In genomic region chr12:69738351-69739286, GRCh38 we compare ENCODE assay signal across 8 cellular contexts. TPM values are rescaled to one million over a fixed set of nuclear protein-coding genes. Genes with fewer than 3 reads are reported as not detected.
DNase-seq lines count a peak whose midpoint lies in the region; ATAC-seq lines count a peak whose summit lies in the region.

RAB3IP (plus strand) TSS chr12:69738860; CDS start chr12:69755409, 16,549 bp downstream.

- peaks cover 16% of the 10 kb centered on the region for H3K4me1 ChIP-seq in CD4-positive, CD25-positive, alpha-beta regulatory T cell (ENCODE audit: control insufficient read depth, insufficient read depth, low read length, poor library complexity, severe bottlenecking)
- H3K4me1 ChIP-seq in ectodermal cell (ENCODE audit: control insufficient read depth, insufficient read depth, low read length), result no peaks in the 10 kb centered on the region

- peak within 1 kb of the TSS; percentile 66 for H3K4me3 ChIP-seq in CD4-positive, CD25-positive, alpha-beta regulatory T cell (ENCODE audit: low read depth, low read length)
- H3K4me3 ChIP-seq in ectodermal cell (ENCODE audit: insufficient read depth, low read depth, low read length), result peak within 1 kb of the TSS; percentile 79

- no peaks in the 10 kb centered on the region for H3K36me3 ChIP-seq in CD4-positive, CD25-positive, alpha-beta regulatory T cell (ENCODE audit: control insufficient read depth, insufficient read depth, low read length)
- H3K36me3 ChIP-seq in ectodermal cell (ENCODE audit: control insufficient read depth, insufficient read depth, low read length), result no peaks in the 10 kb centered on the region

- no peaks in the 10 kb centered on the region for H3K9me3 ChIP-seq in CD4-positive, CD25-positive, alpha-beta regulatory T cell (ENCODE audit: control insufficient read depth in 2 of 2, low read length in 2 of 2)
- no peaks in the 10 kb centered on the region for H3K9me3 ChIP-seq in ectodermal cell (ENCODE audit: control insufficient read depth, low read length)

- H3K27me3 Mint-ChIP-seq in CD4-positive, CD25-positive, alpha-beta regulatory T cell, result peaks cover 29% of the 10 kb centered on the region
- peaks cover 27% of the 10 kb centered on the region for H3K27me3 Mint-ChIP-seq in activated CD4-positive, alpha-beta memory T cell treated with anti-CD3 and anti-CD28 coated beads, Interleukin-2, amount 10 ng/mL, durations not matched to agents 7 days and 5 days

- CTCF ChIA-PET in activated CD4-positive, alpha-beta memory T cell treated with anti-CD3 and anti-CD28 coated beads, Interleukin-2, amount 10 ng/mL, durations not matched to agents 7 days and 5 days (lab: Charles Lee), result interaction anchor here (0.6 to 1.4 kb wide), 4 partner anchors 9 to 577 kb away, joined by 3 to 8 read pairs (median 3); no protein-coding TSS in a partner anchor

- H3K36me3 Mint-ChIP-seq in CD4-positive, CD25-positive, alpha-beta regulatory T cell, result no peaks in the 10 kb centered on the region
- no peaks in the 10 kb centered on the region for H3K36me3 Mint-ChIP-seq in activated CD4-positive, alpha-beta memory T cell treated with anti-CD3 and anti-CD28 coated beads, Interleukin-2, amount 10 ng/mL, durations not matched to agents 7 days and 5 days (ENCODE audit: low read depth)

- POLR2A ChIA-PET in activated CD4-positive, alpha-beta memory T cell treated with anti-CD3 and anti-CD28 coated beads, Interleukin-2, amount 10 ng/mL, durations not matched to agents 7 days and 5 days (lab: Charles Lee), result interaction anchor here (0.6 to 1.4 kb wide), 5 partner anchors 182 to 505 kb away, joined by 3 to 5 read pairs (median 3); no protein-coding TSS in a partner anchor

- H3K27me3 ChIP-seq in CD4-positive, CD25-positive, alpha-beta regulatory T cell (ENCODE audit: control insufficient read depth, insufficient read depth, low read length), result peaks cover 5% of the 10 kb centered on the region
- H3K27me3 ChIP-seq in ectodermal cell (ENCODE audit: control insufficient read depth, insufficient read depth, low read length, poor library complexity, severe bottlenecking), result peaks cover 60% of the 10 kb centered on the region

- WGBS in ectodermal cell, 2 experiments, result 1% methylated on average over 110 of the region's 110 CpGs

- H3K4me1 Mint-ChIP-seq in CD4-positive, CD25-positive, alpha-beta regulatory T cell, result peaks cover 5 to 29% (median 21%) of the 10 kb centered on the region in 4 donors
- H3K4me1 Mint-ChIP-seq in activated CD4-positive, alpha-beta memory T cell treated with anti-CD3 and anti-CD28 coated beads, Interleukin-2, amount 10 ng/mL, durations not matched to agents 7 days and 5 days, result peaks cover 18% of the 10 kb centered on the region

- DNase-seq in CD4-positive, CD25-positive, alpha-beta regulatory T cell, result peak; percentile 88 to 89 (median 88)
- DNase-seq in NCI-H748 treated with DMSO at 0.1 percent for 48 hours (lab: John Stamatoyannopoulos, UW) (peak; percentile 90), lung microvascular endothelial cell (ENCODE audit: low read depth in 2 of 2) (peak; percentile 83 to 88)
- DNase-seq in activated CD4-positive, alpha-beta memory T cell treated with anti-CD3 and anti-CD28 coated beads, Interleukin-2, amount 10 ng/mL, durations not matched to agents 7 days and 5 days, result peak; percentile 93
- DNase-seq in stimulated activated CD8-positive, alpha-beta memory T cell treated with anti-CD3 and anti-CD28 coated beads, Interleukin-12 subunit alpha, Interleukin-12 subunit beta, amount 100 ng/mL, for 1 hour (ENCODE audit: low read depth), result peak; percentile 89

- peak within 1 kb of the TSS; percentile 88 to 95 (median 90) for H3K4me3 Mint-ChIP-seq in CD4-positive, CD25-positive, alpha-beta regulatory T cell
- peak within 1 kb of the TSS; percentile 80 for H3K4me3 Mint-ChIP-seq in activated CD4-positive, alpha-beta memory T cell treated with anti-CD3 and anti-CD28 coated beads, Interleukin-2, amount 10 ng/mL, durations not matched to agents 7 days and 5 days

- peak within 1 kb of the TSS; percentile 67 for H3K27ac ChIP-seq in CD4-positive, CD25-positive, alpha-beta regulatory T cell (ENCODE audit: insufficient read depth, low read length, poor library complexity, severe bottlenecking)
- H3K27ac ChIP-seq in ectodermal cell (ENCODE audit: insufficient read depth, low read depth, low read length, poor library complexity, severe bottlenecking), result no peak within 1 kb of the TSS

- peak within 1 kb of the TSS in 2 of 3 donors; percentile 69 to 84 for H3K27ac Mint-ChIP-seq in CD4-positive, CD25-positive, alpha-beta regulatory T cell
- H3K27ac Mint-ChIP-seq in activated CD4-positive, alpha-beta memory T cell treated with anti-CD3 and anti-CD28 coated beads, Interleukin-2, amount 10 ng/mL, durations not matched to agents 7 days and 5 days, result peak within 1 kb of the TSS; percentile 60

- no peaks in the 10 kb centered on the region for H3K9me3 Mint-ChIP-seq in CD4-positive, CD25-positive, alpha-beta regulatory T cell
- no peaks in the 10 kb centered on the region for H3K9me3 Mint-ChIP-seq in activated CD4-positive, alpha-beta memory T cell treated with anti-CD3 and anti-CD28 coated beads, Interleukin-2, amount 10 ng/mL, durations not matched to agents 7 days and 5 days

- peak; percentile 92 to 94 for ATAC-seq in CD4-positive, CD25-positive, alpha-beta regulatory T cell (ENCODE audit: low read depth in 2 of 2)
- ATAC-seq in GM19351 (IDR thresholded peaks at IDR 0.05; ENCODE audit: unreplicated experiment) (peak; percentile 80), HG03520 (IDR thresholded peaks at IDR 0.05; ENCODE audit: unreplicated experiment) (peak; percentile 80)

RNA-seq across cellular contexts. Expression of gene RAB3IP, which starts in this region (rescaled TPM):
- 23.7 TPM for total RNA-seq in CD4-positive, CD25-positive, alpha-beta regulatory T cell
- 10 to 100 TPM; 25.8 to 35.1 (median 26.4) TPM for polyA plus RNA-seq in CD4-positive, CD25-positive, alpha-beta regulatory T cell
- 10 to 100 TPM; 17.0 to 29.9 TPM for total RNA-seq in activated CD4-positive, alpha-beta memory T cell treated with anti-CD3 and anti-CD28 coated beads, Interleukin-2, amount 10 ng/mL, durations not matched to agents 7 days and 5 days
- 21.6 TPM for polyA plus RNA-seq in ectodermal cell (2013, experiment 1 of 4)
- 16.3 TPM for polyA plus RNA-seq in ectodermal cell (2013, experiment 2 of 4)
- 16.9 TPM for polyA plus RNA-seq in ectodermal cell (2013, experiment 3 of 4)
- polyA plus RNA-seq in ectodermal cell (2013, experiment 4 of 4), result 24.7 TPM
- 7.8 and 10.7 TPM in 2 replicates for total RNA-seq in lung microvascular endothelial cell
